Comparison of ENCODE assay signal across 16 cellular contexts in the genomic region with DNA sequence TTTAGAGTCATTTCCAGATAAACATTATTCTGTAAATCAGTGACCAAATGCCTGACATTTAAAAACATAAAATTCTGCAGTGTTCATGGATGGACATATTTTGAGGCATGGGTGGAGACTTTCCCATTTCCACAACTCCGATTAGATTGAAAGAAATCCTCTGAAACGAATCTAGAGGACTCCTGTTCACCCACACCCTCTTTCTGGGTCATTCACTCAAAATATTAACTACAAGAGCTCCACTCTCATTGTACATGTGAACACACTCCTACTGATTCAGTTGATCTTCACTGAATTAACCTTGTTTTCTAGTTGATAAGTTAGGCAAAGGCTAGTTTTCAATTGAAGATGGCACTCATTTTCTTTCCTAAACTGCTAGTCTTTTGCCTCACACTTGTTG.
DNase-seq lines count a peak whose midpoint lies in the region; ATAC-seq and TF ChIP-seq lines count a peak whose summit lies in the region.
"Had no signal": no experiment of that assay in that cellular context is flagged by ENCODE, and none has a peak within 500 bp of the region (broad histone marks: within the 10 kb centered on the region; RNA-seq: fewer than 3 reads in every experiment).

No MANE protein-coding gene starts in this region.

- no peaks in the 10 kb centered on the region for H4K20me1 ChIP-seq in OCI-LY3 (ENCODE audit: insufficient read depth, low read length)

- no peaks in the 10 kb centered on the region for H3K9me3 ChIP-seq in OCI-LY3 (ENCODE audit: insufficient read depth, low read length)
- no peaks in the 10 kb centered on the region for H3K9me3 ChIP-seq in effector memory CD4-positive, alpha-beta T cell (ENCODE audit: control insufficient read depth, low read length)

- no peaks in the 10 kb centered on the region for H3K27me3 Mint-ChIP-seq in activated T-cell treated with anti-CD3 and anti-CD28 coated beads, Interleukin-2, amount 50 U/mL, for 24 hours
- no peaks in the 10 kb centered on the region for H3K27me3 Mint-ChIP-seq in stimulated activated memory B cell treated with anti-CD40 and anti-IgM and Interleukin-4, amounts not matched to agents 10 μg/mL and 1 μg/mL and 100 μg/mL, for 72 hours

- H3K4me2 ChIP-seq in OCI-LY3 (ENCODE audit: low read length), result no peak overlapping the region

- peaks cover 53% of the 10 kb centered on the region for H3K36me3 ChIP-seq in OCI-LY3 (replicated peaks; ENCODE audit: low read depth, low read length)
- H3K36me3 ChIP-seq in effector memory CD4-positive, alpha-beta T cell (ENCODE audit: control insufficient read depth, insufficient read depth, low read length), result no peaks in the 10 kb centered on the region

- H3K27ac Mint-ChIP-seq in activated T-cell treated with anti-CD3 and anti-CD28 coated beads, Interleukin-2, amount 50 U/mL, for 24 hours, result peak overlapping the region; percentile 81
- peak overlapping the region; percentile 80 for H3K27ac Mint-ChIP-seq in stimulated activated memory B cell treated with anti-CD40 and anti-IgM and Interleukin-4, amounts not matched to agents 10 μg/mL and 1 μg/mL and 100 μg/mL, for 72 hours
- H3K27ac Mint-ChIP-seq: brain had no signal

- no peak overlapping the region for H3K9ac ChIP-seq in OCI-LY3 (ENCODE audit: low read length)

- ATAC-seq in stimulated activated memory B cell treated with anti-CD40 and anti-IgM and Interleukin-4, amounts not matched to agents 10 μg/mL and 1 μg/mL and 100 μg/mL, for 72 hours, result no peak
- ATAC-seq in GM21381 (IDR thresholded peaks at IDR 0.05; ENCODE audit: unreplicated experiment), result no peak

- no peak for TF ChIP-seq CTCF in OCI-LY3 (IDR thresholded peaks at IDR 0.05; ENCODE audit: low read depth, low read length)

- DNase-seq in activated T-cell treated with anti-CD3 and anti-CD28 coated beads, Interleukin-2, amount 50 U/mL, for 24 hours, result no peak
- no peak for DNase-seq in activated T-cell treated with anti-CD3 and anti-CD28 coated beads for 4 hours
- no peak for DNase-seq in effector memory CD4-positive, alpha-beta T cell
- DNase-seq in NCI-H345 (lab: John Stamatoyannopoulos, UW), result no peak
- no peak for DNase-seq in NCI-H510A (lab: John Stamatoyannopoulos, UW)
- DNase-seq: activated gamma-delta T cell treated with Interleukin-2 at 50 U/mL for 16 hours; dorsolateral prefrontal cortex; left colon; NCI-H1048; NK-92 treated with Interleukin-12 subunit alpha and Interleukin-12 subunit beta, amount 100 ng/mL, for 24 hours; SIG-M5; stimulated activated CD4-positive, alpha-beta T cell treated with anti-CD3 and anti-CD28 coated beads, Interleukin-12 subunit alpha, Interleukin-12 subunit beta, amount 100 ng/mL, for 4 hours had no signal

- no peak overlapping the region for H3K4me3 Mint-ChIP-seq in activated T-cell treated with anti-CD3 and anti-CD28 coated beads, Interleukin-2, amount 50 U/mL, for 24 hours
- H3K4me3 Mint-ChIP-seq in stimulated activated memory B cell treated with anti-CD40 and anti-IgM and Interleukin-4, amounts not matched to agents 10 μg/mL and 1 μg/mL and 100 μg/mL, for 72 hours, result no peak overlapping the region
- H3K4me3 Mint-ChIP-seq: brain had no signal

- H3K9me3 Mint-ChIP-seq in activated T-cell treated with anti-CD3 and anti-CD28 coated beads, Interleukin-2, amount 50 U/mL, for 24 hours, result no peaks in the 10 kb centered on the region
- H3K9me3 Mint-ChIP-seq in stimulated activated memory B cell treated with anti-CD40 and anti-IgM and Interleukin-4, amounts not matched to agents 10 μg/mL and 1 μg/mL and 100 μg/mL, for 72 hours, result no peaks in the 10 kb centered on the region
- H3K9me3 Mint-ChIP-seq: brain had no signal

- H3K27ac ChIP-seq in OCI-LY3 (ENCODE audit: low read length), result peak overlapping the region; percentile 28
- peak overlapping the region; percentile 77 for H3K27ac ChIP-seq in effector memory CD4-positive, alpha-beta T cell (ENCODE audit: insufficient read depth, low read length, poor library complexity, severe bottlenecking)
- H3K27ac ChIP-seq: dorsolateral prefrontal cortex had no signal

- H3K79me2 ChIP-seq in OCI-LY3 (ENCODE audit: low read length), result peaks cover 66% of the 10 kb centered on the region

- peaks cover 92% of the 10 kb centered on the region for H3K36me3 Mint-ChIP-seq in activated T-cell treated with anti-CD3 and anti-CD28 coated beads, Interleukin-2, amount 50 U/mL, for 24 hours (ENCODE audit: low read depth)
- peaks cover 63% of the 10 kb centered on the region for H3K36me3 Mint-ChIP-seq in stimulated activated memory B cell treated with anti-CD40 and anti-IgM and Interleukin-4, amounts not matched to agents 10 μg/mL and 1 μg/mL and 100 μg/mL, for 72 hours
- H3K36me3 Mint-ChIP-seq: brain had no signal

- H3K4me1 ChIP-seq in OCI-LY3 (ENCODE audit: low read length), result peaks cover 60% of the 10 kb centered on the region
- peaks cover 14% of the 10 kb centered on the region for H3K4me1 ChIP-seq in effector memory CD4-positive, alpha-beta T cell (ENCODE audit: control insufficient read depth, insufficient read depth, low read length, poor library complexity, severe bottlenecking)

- no peak overlapping the region for H2AFZ ChIP-seq in OCI-LY3 (ENCODE audit: low read depth, low read length)

- H3K27me3 ChIP-seq in OCI-LY3 (ENCODE audit: low read depth, low read length), result no peaks in the 10 kb centered on the region
- H3K27me3 ChIP-seq in effector memory CD4-positive, alpha-beta T cell (replicated peaks; ENCODE audit: control insufficient read depth, insufficient read depth, low read length, poor library complexity, severe bottlenecking), result no peaks in the 10 kb centered on the region

- peaks cover 77% of the 10 kb centered on the region for H3K4me1 Mint-ChIP-seq in activated T-cell treated with anti-CD3 and anti-CD28 coated beads, Interleukin-2, amount 50 U/mL, for 24 hours (ENCODE audit: low read depth)
- H3K4me1 Mint-ChIP-seq in stimulated activated memory B cell treated with anti-CD40 and anti-IgM and Interleukin-4, amounts not matched to agents 10 μg/mL and 1 μg/mL and 100 μg/mL, for 72 hours, result peaks cover 75% of the 10 kb centered on the region
- H3K4me1 Mint-ChIP-seq: brain had no signal

- no peak overlapping the region for H3K4me3 ChIP-seq in OCI-LY3 (ENCODE audit: low read length)
- H3K4me3 ChIP-seq in effector memory CD4-positive, alpha-beta T cell (ENCODE audit: insufficient read depth, low read depth, low read length, poor library complexity, severe bottlenecking), result no peak overlapping the region
- H3K4me3 ChIP-seq: dorsolateral prefrontal cortex had no signal
